Comparison of ENCODE assay signal across 21 cellular contexts in genomic region chr6:91185072-91185471, GRCh38.
DNase-seq lines count a peak whose midpoint lies in the region; ATAC-seq, FAIRE-seq and TF ChIP-seq lines count a peak whose summit lies in the region.
"Had no signal": no experiment of that assay in that cellular context is flagged by ENCODE, and none has a peak within 500 bp of the region (broad histone marks: within the 10 kb centered on the region; RNA-seq: fewer than 3 reads in every experiment).

No MANE protein-coding gene starts in this region.

- no peak overlapping the region for H2AFZ ChIP-seq in endothelial cell of umbilical vein (ENCODE audit: low read depth, low read length)
- H2AFZ ChIP-seq: GM23248 had no signal

- TF ChIP-seq CTCF in endothelial cell of umbilical vein (IDR thresholded peaks at IDR 0.05; ENCODE audit: extremely low read depth in 1 of 2, insufficient read depth in 1 of 2, low read depth in 1 of 2, low read length in 2 of 2) = no peak

- no peaks in the 10 kb centered on the region for H4K20me1 ChIP-seq in endothelial cell of umbilical vein (replicated peaks; ENCODE audit: control insufficient read depth, extremely low read depth, insufficient read depth, low read length)

- no peak overlapping the region for H3K4me2 ChIP-seq in endothelial cell of umbilical vein (ENCODE audit: insufficient read depth, low read length)

- H3K9me1 ChIP-seq in endothelial cell of umbilical vein (replicated peaks; ENCODE audit: control insufficient read depth, extremely low read depth, insufficient read depth, low read length) = no peaks in the 10 kb centered on the region

- no peak for TF ChIP-seq POLR2A in endothelial cell of umbilical vein (IDR thresholded peaks at IDR 0.05; ENCODE audit: low read depth, low read length)

- no peaks in the 10 kb centered on the region for H3K36me3 ChIP-seq in endothelial cell of umbilical vein (ENCODE audit: control insufficient read depth in 2 of 2, extremely low read depth in 1 of 2, insufficient read depth in 2 of 2, low read length in 2 of 2)
- H3K36me3 ChIP-seq: HAP-1 had no signal

- H3K4me3 ChIP-seq in endothelial cell of umbilical vein (replicated peaks in 1 of 3; ENCODE audit: insufficient read depth in 1 of 3, low read depth in 1 of 3, low read length in 3 of 3) = no peak overlapping the region
- H3K4me3 ChIP-seq: GM23248, HAP-1 had no signal

- DNase-seq in NCI-H226 (peak; percentile 27), endothelial cell of umbilical vein (ENCODE audit: low read depth, low spot score) (no peak), myocyte (ENCODE audit: low read depth) (peak; percentile 2), OCI-M1 (lab: John Stamatoyannopoulos, UW) (no peak), cardiac septum (ENCODE audit: low spot score) (no peak)
- DNase-seq in effector CD8-positive, alpha-beta T cell (lab: John Stamatoyannopoulos, UW) = no peak
- DNase-seq: AML-193; Caco-2; CD4-positive, alpha-beta T cell; GM23248 had no signal

- H3K79me2 ChIP-seq in endothelial cell of umbilical vein (ENCODE audit: control insufficient read depth, insufficient read depth, low read length) = no peaks in the 10 kb centered on the region

- no TSS peak for BruUV-seq in endothelial cell of umbilical vein (replicated peaks; lab: Mats Ljungman, UMichigan)

- H3K9ac ChIP-seq in endothelial cell of umbilical vein (replicated peaks; ENCODE audit: extremely low read depth, insufficient read depth, low read length) = no peak overlapping the region
- H3K9ac ChIP-seq: GM23248 had no signal

- CTCF ChIA-PET in endothelial cell of umbilical vein (lab: Charles Lee) = no interaction called here

- ATAC-seq in GM21447 (IDR thresholded peaks at IDR 0.05; ENCODE audit: unreplicated experiment) = no peak
- ATAC-seq: HepG2 had no signal

- no peaks in the 10 kb centered on the region for H3K9me3 ChIP-seq in endothelial cell of umbilical vein (replicated peaks; ENCODE audit: control insufficient read depth, insufficient read depth, low read length)
- H3K9me3 ChIP-seq: Caco-2, HAP-1 had no signal

- H3K27me3 ChIP-seq in endothelial cell of umbilical vein (ENCODE audit: control insufficient read depth in 2 of 2, insufficient read depth in 2 of 2, low read length in 2 of 2) = no peaks in the 10 kb centered on the region

- intact Hi-C loops in endothelial cell of umbilical vein (cut with micrococcal nuclease) = no loop called here
- intact Hi-C loops in cardiac septum (cut with DNase I) = no loop called here

- peak; percentile 56 for FAIRE-seq in endothelial cell of umbilical vein (lab: Jason Lieb, UNC)
- FAIRE-seq: A204.1, D721Med, G401.6, GM12891, GM19239, HepG2, HTR-8/SVneo had no signal

- no peaks in the 10 kb centered on the region for H3K4me1 ChIP-seq in endothelial cell of umbilical vein (ENCODE audit: control insufficient read depth, extremely low read depth, insufficient read depth, low read length)
- H3K4me1 ChIP-seq: Caco-2, HAP-1 had no signal

- dilution Hi-C loops in endothelial cell of umbilical vein (cut with MboI; ENCODE audit: extremely low pct_ligation_motif_present, low sequenced_read_pairs) = no loop called here

- POLR2A ChIA-PET in endothelial cell of umbilical vein (lab: Charles Lee) = no interaction called here

- no peak overlapping the region for H3K27ac ChIP-seq in endothelial cell of umbilical vein (ENCODE audit: insufficient read depth, low read depth, low read length)
- H3K27ac ChIP-seq: C4-2B, GM23248, HL-60 had no signal

TF ChIP-seq in endothelial cell of umbilical vein, 7 proteins besides CTCF, POLR2A, EP300 and RAD21:
- TF ChIP-seq MYC (IDR thresholded peaks at IDR 0.05; ENCODE audit: low read depth, low read length) = no peak
- TF ChIP-seq FOS (IDR thresholded peaks at IDR 0.05; ENCODE audit: borderline replicate concordance, insufficient read depth, low read length) = no peak
- TF ChIP-seq JUN (IDR thresholded peaks at IDR 0.05; ENCODE audit: borderline replicate concordance, insufficient read depth, insufficient read length, low read depth) = no peak
- no peak for TF ChIP-seq MAX (IDR thresholded peaks at IDR 0.05; ENCODE audit: insufficient read depth, insufficient read length)
- no peak for TF ChIP-seq GATA2 (IDR thresholded peaks at IDR 0.05; ENCODE audit: insufficient read depth, insufficient read length, low read depth, low read length)
- TF ChIP-seq POLR2AphosphoS5 (IDR thresholded peaks at IDR 0.05; ENCODE audit: insufficient read depth, low read depth, low read length) = no peak
- no peak for TF ChIP-seq EZH2 (IDR thresholded peaks at IDR 0.05; ENCODE audit: borderline replicate concordance, low read depth, low read length, severe bottlenecking)

Comparison
In these comparisons a context has a peak if more than half of its experiments do, and no peak if none do; other contexts are left out.
1. DNase-seq: peak in NCI-H226 (single experiment) and myocyte (single experiment); none in endothelial cell of umbilical vein (single experiment), effector CD8-positive, alpha-beta T cell (single experiment), OCI-M1 (single experiment) and cardiac septum (single experiment).